In genomic region chr7:82128546-82128945, GRCh38 we compare ENCODE assay signal across 1 cellular context.
TF ChIP-seq lines count a peak whose summit lies in the region.

No MANE protein-coding gene starts in this region.

TF ChIP-seq in GM23338, 12 proteins besides CTCF, POLR2A, EP300 and RAD21 (continued from another document):
- no peak for TF ChIP-seq REST (IDR thresholded peaks at IDR 0.05; ENCODE audit: unreplicated experiment)
- TF ChIP-seq ZNF331 (CRISPR knock-in tag; IDR thresholded peaks at IDR 0.05; ENCODE audit: low read depth) = no peak
- TF ChIP-seq STAT1 (IDR thresholded peaks at IDR 0.05; ENCODE audit: unreplicated experiment) = no peak
- TF ChIP-seq NANOG (IDR thresholded peaks at IDR 0.05; ENCODE audit: borderline replicate concordance) = no peak
